Comparison of ENCODE assay signal across 20 cellular contexts in genomic region chr6:149373511-149373910, GRCh38. TPM values are rescaled to one million over a fixed set of nuclear protein-coding genes. Genes with fewer than 3 reads are reported as not detected.
DNase-seq lines count a peak whose midpoint lies in the region; ATAC-seq and TF ChIP-seq lines count a peak whose summit lies in the region.
"Had no signal": no experiment of that assay in that cellular context is flagged by ENCODE, and none has a peak within 500 bp of the region (broad histone marks: within the 10 kb centered on the region; RNA-seq: fewer than 3 reads in every experiment).

No MANE protein-coding gene starts in this region.

- peaks cover 4% of the 10 kb centered on the region; the same call in 1 of the 2 replicates for H3K36me3 ChIP-seq in GM23338 (ENCODE audit: insufficient read depth)
- peaks cover 34% of the 10 kb centered on the region for H3K36me3 ChIP-seq in neutrophil

- peaks cover 67% of the 10 kb centered on the region for H3K79me2 ChIP-seq in GM23338 (replicated peaks; ENCODE audit: insufficient read depth)

- no peak for TF ChIP-seq CTCF in activated CD8-positive, alpha-beta T cell treated with anti-CD3 and anti-CD28 coated beads for 36 hours (IDR thresholded peaks at IDR 0.05)
- TF ChIP-seq CTCF in GM23338 (conservative IDR thresholded peaks at IDR 0.05; ENCODE audit: low read depth in 2 of 2), result no peak
- TF ChIP-seq CTCF in neutrophil (IDR thresholded peaks at IDR 0.05), result no peak
- TF ChIP-seq CTCF in RWPE1 (conservative IDR thresholded peaks at IDR 0.05; ENCODE audit: low read depth), result no peak

- H2AFZ ChIP-seq in GM23338, result no peak overlapping the region
- H2AFZ ChIP-seq: hepatocyte had no signal

- H3F3A ChIP-seq in GM23338 (replicated peaks; ENCODE audit: low read depth), result no peaks in the 10 kb centered on the region

- H3K27ac Mint-ChIP-seq in activated CD8-positive, alpha-beta T cell treated with anti-CD3 and anti-CD28 coated beads for 36 hours, result peak overlapping the region; percentile 50
- H3K27ac Mint-ChIP-seq in activated CD8-positive, alpha-beta T cell treated with anti-CD3 and anti-CD28 coated beads, Interleukin-2, amount 10 ng/mL, durations not matched to agents 7 days and 5 days, result no peak overlapping the region
- 0 out of 2 replicates have a peak overlapping the region, but pooled peaks have one; percentile 15 for H3K27ac Mint-ChIP-seq in GM23338
- H3K27ac Mint-ChIP-seq in activated CD4-positive, alpha-beta memory T cell treated with anti-CD3 and anti-CD28 coated beads, Interleukin-2, amount 10 ng/mL, durations not matched to agents 7 days and 5 days, result peak overlapping the region; percentile 10

- peaks cover 9% of the 10 kb centered on the region for H4K20me1 ChIP-seq in GM23338 (replicated peaks; ENCODE audit: insufficient read depth)

- ATAC-seq in activated CD8-positive, alpha-beta T cell treated with anti-CD3 and anti-CD28 coated beads for 36 hours, result no peak
- ATAC-seq in activated CD8-positive, alpha-beta T cell treated with anti-CD3 and anti-CD28 coated beads, Interleukin-2, amount 10 ng/mL, durations not matched to agents 7 days and 5 days, result no peak
- ATAC-seq in GM23338, result no peak

- H3K27ac ChIP-seq in GM23338 (ENCODE audit: low read depth), result no peak overlapping the region
- peak overlapping the region; percentile 43 for H3K27ac ChIP-seq in neutrophil
- H3K27ac ChIP-seq in RWPE1, result no peak overlapping the region
- H3K27ac ChIP-seq: hepatocyte, stomach, upper lobe of left lung had no signal

- DNase-seq in activated CD8-positive, alpha-beta T cell treated with anti-CD3 and anti-CD28 coated beads for 36 hours, result no peak
- DNase-seq in activated CD8-positive, alpha-beta T cell treated with anti-CD3 and anti-CD28 coated beads, Interleukin-2, amount 10 ng/mL, durations not matched to agents 7 days and 5 days, result no peak
- DNase-seq in GM23338 (ENCODE audit: low spot score) (no peak), NCI-H2081 treated with DMSO at 0.1 percent for 48 hours (lab: John Stamatoyannopoulos, UW) (no peak), RWPE1 (ENCODE audit: low spot score) (no peak), ureter (ENCODE audit: low spot score) (no peak)
- DNase-seq in activated CD4-positive, alpha-beta memory T cell treated with anti-CD3 and anti-CD28 coated beads, Interleukin-2, amount 10 ng/mL, durations not matched to agents 7 days and 5 days, result no peak
- DNase-seq: activated CD4-positive, alpha-beta T cell treated with anti-CD3 and anti-CD28 coated beads, Interleukin-2, amount 50 U/mL, for 1 hour; DMS79 treated with DMSO at 0.1 percent for 48 hours; kidney; mesenchymal stem cell; NCI-H187; SHP77; stomach; T-helper 9 cell; upper lobe of left lung had no signal

- POLR2A ChIA-PET in activated CD8-positive, alpha-beta T cell treated with anti-CD3 and anti-CD28 coated beads for 36 hours (lab: Charles Lee), result interaction anchor here (0.9 kb wide), 1 partner anchor 41 kb away, joined by 3 read pairs; no protein-coding TSS in a partner anchor
- POLR2A ChIA-PET in activated CD8-positive, alpha-beta T cell treated with anti-CD3 and anti-CD28 coated beads, Interleukin-2, amount 10 ng/mL, durations not matched to agents 7 days and 5 days (lab: Charles Lee), result no interaction called here
- POLR2A ChIA-PET in activated CD4-positive, alpha-beta memory T cell treated with anti-CD3 and anti-CD28 coated beads, Interleukin-2, amount 10 ng/mL, durations not matched to agents 7 days and 5 days (lab: Charles Lee), result no interaction called here
- POLR2A ChIA-PET in RWPE1 (lab: Yijun Ruan, JAX; ENCODE audit: low non-redundant PET), result no interaction called here

- H3K27me3 Mint-ChIP-seq in activated CD8-positive, alpha-beta T cell treated with anti-CD3 and anti-CD28 coated beads for 36 hours, result no peaks in the 10 kb centered on the region
- no peaks in the 10 kb centered on the region for H3K27me3 Mint-ChIP-seq in activated CD8-positive, alpha-beta T cell treated with anti-CD3 and anti-CD28 coated beads, Interleukin-2, amount 10 ng/mL, durations not matched to agents 7 days and 5 days (ENCODE audit: low read depth)
- no peaks in the 10 kb centered on the region for H3K27me3 Mint-ChIP-seq in GM23338 (ENCODE audit: insufficient read depth, low read depth, poor library complexity)
- no peaks in the 10 kb centered on the region for H3K27me3 Mint-ChIP-seq in activated CD4-positive, alpha-beta memory T cell treated with anti-CD3 and anti-CD28 coated beads, Interleukin-2, amount 10 ng/mL, durations not matched to agents 7 days and 5 days

- H3K36me3 Mint-ChIP-seq in activated CD8-positive, alpha-beta T cell treated with anti-CD3 and anti-CD28 coated beads for 36 hours (ENCODE audit: low read depth), result peaks cover 60% of the 10 kb centered on the region
- H3K36me3 Mint-ChIP-seq in activated CD8-positive, alpha-beta T cell treated with anti-CD3 and anti-CD28 coated beads, Interleukin-2, amount 10 ng/mL, durations not matched to agents 7 days and 5 days (ENCODE audit: low read depth), result peaks cover 73% of the 10 kb centered on the region
- H3K36me3 Mint-ChIP-seq in GM23338 (ENCODE audit: low read depth), result peaks cover 10% of the 10 kb centered on the region
- H3K36me3 Mint-ChIP-seq in activated CD4-positive, alpha-beta memory T cell treated with anti-CD3 and anti-CD28 coated beads, Interleukin-2, amount 10 ng/mL, durations not matched to agents 7 days and 5 days (ENCODE audit: low read depth), result peaks cover 70% of the 10 kb centered on the region

- no peaks in the 10 kb centered on the region for H3K4me1 ChIP-seq in GM23338 (ENCODE audit: insufficient read depth)
- H3K4me1 ChIP-seq in neutrophil (ENCODE audit: control insufficient read depth in 1 of 2, insufficient read depth in 1 of 2, low read depth in 1 of 2, low read length in 1 of 2), result no peaks in the 10 kb centered on the region
- H3K4me1 ChIP-seq: upper lobe of left lung had no signal

- no peak overlapping the region for H3K4me2 ChIP-seq in GM23338
- H3K4me2 ChIP-seq: hepatocyte had no signal

- no peak overlapping the region for H3K4me3 ChIP-seq in GM23338
- H3K4me3 ChIP-seq in neutrophil (ENCODE audit: low read depth in 1 of 2, low read length in 1 of 2), result no peak overlapping the region
- H3K4me3 ChIP-seq: hepatocyte, stomach, upper lobe of left lung had no signal

- intact Hi-C loops in activated CD8-positive, alpha-beta T cell treated with anti-CD3 and anti-CD28 coated beads for 36 hours (cut with micrococcal nuclease), result no loop called here

- H3K4me1 Mint-ChIP-seq in activated CD8-positive, alpha-beta T cell treated with anti-CD3 and anti-CD28 coated beads for 36 hours (ENCODE audit: low read depth), result peaks cover 67% of the 10 kb centered on the region
- peaks cover 53% of the 10 kb centered on the region for H3K4me1 Mint-ChIP-seq in activated CD8-positive, alpha-beta T cell treated with anti-CD3 and anti-CD28 coated beads, Interleukin-2, amount 10 ng/mL, durations not matched to agents 7 days and 5 days (ENCODE audit: low read depth)
- no peaks in the 10 kb centered on the region for H3K4me1 Mint-ChIP-seq in GM23338
- H3K4me1 Mint-ChIP-seq in activated CD4-positive, alpha-beta memory T cell treated with anti-CD3 and anti-CD28 coated beads, Interleukin-2, amount 10 ng/mL, durations not matched to agents 7 days and 5 days, result peaks cover 60% of the 10 kb centered on the region

- no peaks in the 10 kb centered on the region; the same call in 1 of the 2 replicates for H3K9me2 ChIP-seq in GM23338 (ENCODE audit: insufficient read depth)

- H3K27me3 ChIP-seq in GM23338 (ENCODE audit: insufficient read depth) (no peaks in the 10 kb centered on the region), neutrophil (no peaks in the 10 kb centered on the region)
- H3K27me3 ChIP-seq: hepatocyte, stomach, upper lobe of left lung had no signal

- H3K9me3 Mint-ChIP-seq in activated CD8-positive, alpha-beta T cell treated with anti-CD3 and anti-CD28 coated beads for 36 hours, result no peaks in the 10 kb centered on the region
- H3K9me3 Mint-ChIP-seq in activated CD8-positive, alpha-beta T cell treated with anti-CD3 and anti-CD28 coated beads, Interleukin-2, amount 10 ng/mL, durations not matched to agents 7 days and 5 days (ENCODE audit: insufficient read depth), result no peaks in the 10 kb centered on the region
- H3K9me3 Mint-ChIP-seq in GM23338, result no peaks in the 10 kb centered on the region
- H3K9me3 Mint-ChIP-seq in activated CD4-positive, alpha-beta memory T cell treated with anti-CD3 and anti-CD28 coated beads, Interleukin-2, amount 10 ng/mL, durations not matched to agents 7 days and 5 days, result no peaks in the 10 kb centered on the region

- no peaks in the 10 kb centered on the region for H3K9me3 ChIP-seq in neutrophil
- H3K9me3 ChIP-seq: stomach, upper lobe of left lung had no signal

- CTCF ChIA-PET in activated CD8-positive, alpha-beta T cell treated with anti-CD3 and anti-CD28 coated beads for 36 hours (lab: Charles Lee), result interaction anchor here (1.1 to 1.3 kb wide), 2 partner anchors 48 to 58 kb away, joined by 3 read pairs; no protein-coding TSS in a partner anchor
- CTCF ChIA-PET in activated CD8-positive, alpha-beta T cell treated with anti-CD3 and anti-CD28 coated beads, Interleukin-2, amount 10 ng/mL, durations not matched to agents 7 days and 5 days (lab: Charles Lee), result interaction anchor here (0.7 to 0.9 kb wide), 2 partner anchors 12 to 311 kb away, joined by 3 to 4 read pairs; no protein-coding TSS in a partner anchor
- CTCF ChIA-PET in activated CD4-positive, alpha-beta memory T cell treated with anti-CD3 and anti-CD28 coated beads, Interleukin-2, amount 10 ng/mL, durations not matched to agents 7 days and 5 days (lab: Charles Lee), result no interaction called here
- CTCF ChIA-PET in RWPE1 (lab: Yijun Ruan, JAX), result interaction anchor here (0.6 kb wide), 1 partner anchor 125 kb away, joined by 3 read pairs; no protein-coding TSS in a partner anchor

- H3K4me3 Mint-ChIP-seq in activated CD8-positive, alpha-beta T cell treated with anti-CD3 and anti-CD28 coated beads for 36 hours, result no peak overlapping the region
- no peak overlapping the region for H3K4me3 Mint-ChIP-seq in activated CD8-positive, alpha-beta T cell treated with anti-CD3 and anti-CD28 coated beads, Interleukin-2, amount 10 ng/mL, durations not matched to agents 7 days and 5 days
- H3K4me3 Mint-ChIP-seq in GM23338, result no peak overlapping the region
- H3K4me3 Mint-ChIP-seq in activated CD4-positive, alpha-beta memory T cell treated with anti-CD3 and anti-CD28 coated beads, Interleukin-2, amount 10 ng/mL, durations not matched to agents 7 days and 5 days, result no peak overlapping the region

RNA-seq across cellular contexts. Expression of gene SUMO4, which starts 26.6 kb away (rescaled TPM):
- total RNA-seq in activated CD8-positive, alpha-beta T cell treated with anti-CD3 and anti-CD28 coated beads for 36 hours, result 1 to 10 TPM; 3.7 to 4.7 TPM
- total RNA-seq in activated CD8-positive, alpha-beta T cell treated with anti-CD3 and anti-CD28 coated beads, Interleukin-2, amount 10 ng/mL, durations not matched to agents 7 days and 5 days, result 10 to 100 TPM; 10.1 TPM
- total RNA-seq in GM23338 (2014; rRNA removed; shearing (Covaris generic)), result 0.74 and 1.9 TPM in 2 replicates
- 1.2 and 2.1 TPM in 2 replicates for polyA plus RNA-seq in GM23338 (2016; fragmentation: Nextera tagmentation; extraction: Ambion mirVana)
- total RNA-seq in activated CD4-positive, alpha-beta memory T cell treated with anti-CD3 and anti-CD28 coated beads, Interleukin-2, amount 10 ng/mL, durations not matched to agents 7 days and 5 days, result 1 to 10 TPM; 8.1 to 8.5 TPM
- total RNA-seq in ureter, result 5.0 TPM
- total RNA-seq: M059J had no signal
- polyA plus RNA-seq: neural cell, stomach had no signal

RNA-seq across cellular contexts. Expression of gene TAB2, which starts 56.0 kb away (rescaled TPM):
- total RNA-seq in activated CD8-positive, alpha-beta T cell treated with anti-CD3 and anti-CD28 coated beads for 36 hours, result 10 to 100 TPM; 64.8 to 69.1 TPM
- total RNA-seq in activated CD8-positive, alpha-beta T cell treated with anti-CD3 and anti-CD28 coated beads, Interleukin-2, amount 10 ng/mL, durations not matched to agents 7 days and 5 days, result 100 to 1,000 TPM; 113 to 115 TPM
- total RNA-seq in GM23338 (2014; rRNA removed; shearing (Covaris generic)), result 59.2 and 65.5 TPM in 2 replicates
- polyA plus RNA-seq in GM23338 (2016; fragmentation: Nextera tagmentation; extraction: Ambion mirVana), result 19.8 and 21.7 TPM in 2 replicates
- 100 to 1,000 TPM; 169 to 170 TPM for total RNA-seq in activated CD4-positive, alpha-beta memory T cell treated with anti-CD3 and anti-CD28 coated beads, Interleukin-2, amount 10 ng/mL, durations not matched to agents 7 days and 5 days
- total RNA-seq in ureter, result 66.8 TPM
